ENCODE assay signal across 18 cellular contexts in the genomic region with DNA sequence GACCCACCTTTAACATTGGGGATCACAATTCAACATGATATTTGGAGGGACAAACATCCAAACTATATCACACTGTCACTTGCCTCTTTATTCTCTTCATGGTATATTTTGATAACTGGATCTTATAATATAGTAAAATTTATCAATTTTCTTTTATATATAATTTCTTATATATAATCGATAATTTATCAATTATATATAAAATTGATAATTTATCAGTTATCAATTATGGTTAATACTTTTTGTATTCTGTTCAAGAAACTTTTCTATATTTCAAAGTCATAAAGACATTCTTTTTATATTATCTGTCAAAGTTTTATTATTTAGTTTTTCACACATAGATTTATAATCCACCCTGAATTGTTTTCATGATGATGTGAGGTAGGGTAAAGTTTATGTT.
A peak's percentile ranks its signal among the peaks of the same experiment; 100 is the strongest.
DNase-seq lines count a peak whose midpoint lies in the region; ATAC-seq, FAIRE-seq and TF ChIP-seq lines count a peak whose summit lies in the region.
"Had no signal": no experiment of that assay in that cellular context is flagged by ENCODE, and none has a peak within 500 bp of the region (broad histone marks: within the 10 kb centered on the region; RNA-seq: fewer than 3 reads in every experiment).

No MANE protein-coding gene starts in this region.

- ATAC-seq in HCT116 (no peak), K562 (no peak)

- TF ChIP-seq POLR2A in HCT116 (IDR thresholded peaks at IDR 0.05; ENCODE audit: borderline replicate concordance, extremely low read depth, insufficient read depth, insufficient read length) = no peak
- TF ChIP-seq POLR2A in K562 (conservative IDR thresholded peaks at IDR 0.05) = no peak
- TF ChIP-seq POLR2A in breast epithelium (IDR thresholded peaks at IDR 0.05) = no peak

- peak; percentile 87 for FAIRE-seq in A204.1 (lab: Jason Lieb, UNC)
- FAIRE-seq in K562 (lab: Jason Lieb, UNC) = no peak
- FAIRE-seq in frontal cortex (lab: Jason Lieb, UNC) = peak; percentile 98
- no peak for FAIRE-seq in D721Med (lab: Jason Lieb, UNC)
- FAIRE-seq: GM12892, GM18507 had no signal

- 0% methylated on average over 1 of the region's 1 CpG for WGBS in K562 (ENCODE audit: insufficient coverage, low coverage, missing lambda C conversion rate)

- peak overlapping the region; percentile 78 for H2AFZ ChIP-seq in HCT116 (ENCODE audit: low read depth, low read length, poor library complexity, severe bottlenecking)
- H2AFZ ChIP-seq in K562 (ENCODE audit: low read depth, low read length) = no peak overlapping the region

- no peak for TF ChIP-seq CTCF in HCT116 (IDR thresholded peaks at IDR 0.05 in 2 of 3, conservative IDR thresholded peaks at IDR 0.05 in 1 of 3; ENCODE audit: borderline replicate concordance in 1 of 3, insufficient read depth in 1 of 3, low read depth in 2 of 3, low read length in 2 of 3)
- no peak for TF ChIP-seq CTCF in K562 (IDR thresholded peaks at IDR 0.05 in 2 of 3, conservative IDR thresholded peaks at IDR 0.05 in 1 of 3; ENCODE audit: insufficient read depth in 2 of 3, low read depth in 1 of 3, low read length in 3 of 3)
- no peak for TF ChIP-seq CTCF in breast epithelium (IDR thresholded peaks at IDR 0.05)
- no peak for TF ChIP-seq CTCF in D721Med (IDR thresholded peaks at IDR 0.05; ENCODE audit: insufficient read depth, missing control alignments)

- TF ChIP-seq RAD21 in HCT116 (IDR thresholded peaks at IDR 0.05; ENCODE audit: low read depth) (no peak), K562 (CRISPR knock-in tag; conservative IDR thresholded peaks at IDR 0.05 in 1 of 2, IDR thresholded peaks at IDR 0.05 in 1 of 2) (no peak)

- POLR2A ChIA-PET in HCT116 (lab: Charles Lee) = no interaction called here
- POLR2A ChIA-PET in K562 (lab: Yijun Ruan, JAX) = no interaction called here

- H3K4me2 ChIP-seq in HCT116 (ENCODE audit: low read length) (no peak overlapping the region), K562 (ENCODE audit: insufficient read depth, low read length) (no peak overlapping the region)
- H3K4me2 ChIP-seq: BLaER1 had no signal

- no peak overlapping the region for H3K27ac ChIP-seq in HCT116 (ENCODE audit: low read depth, low read length)
- no peak overlapping the region for H3K27ac ChIP-seq in K562 (ENCODE audit: extremely low read depth, low read depth, low read length)
- no peak overlapping the region for H3K27ac ChIP-seq in breast epithelium
- H3K27ac ChIP-seq: 22Rv1, BLaER1, HL-60 had no signal

- H3K9ac ChIP-seq in HCT116 (ENCODE audit: low read length) = no peak overlapping the region
- H3K9ac ChIP-seq in K562 (ENCODE audit: insufficient read depth in 1 of 2, low read depth in 2 of 2, low read length in 2 of 2) = no peak overlapping the region
- H3K9ac ChIP-seq: BLaER1 had no signal

- H3K9me1 ChIP-seq in K562 (ENCODE audit: control insufficient read depth, insufficient read depth, low read length) = no peaks in the 10 kb centered on the region

- in situ Hi-C loops in K562 (cut with MboI) = no loop called here

- no peak for DNase-seq in HCT116 (ENCODE audit: low read depth, low spot score)
- DNase-seq in K562 (ENCODE audit: extremely low read depth in 1 of 4, low spot score in 3 of 4) = no peak
- no peak for DNase-seq in frontal cortex (ENCODE audit: low spot score in 2 of 2)
- DNase-seq in iPS-NIHi11 (ENCODE audit: low spot score) = no peak
- DNase-seq in dermis blood vessel endothelial cell = no peak
- DNase-seq in breast epithelium (ENCODE audit: low spot score in 2 of 2) = no peak
- DNase-seq in D721Med (ENCODE audit: insufficient read length, low spot score) = no peak
- DNase-seq: CD4-positive, alpha-beta memory T cell; GDM1; GOT3; H9; KG1 had no signal

- H3K4me3 ChIP-seq in HCT116 (replicated peaks in 1 of 2; ENCODE audit: low read depth in 1 of 2, low read length in 2 of 2) (no peak overlapping the region), K562 (no peak overlapping the region), breast epithelium (no peak overlapping the region)
- H3K4me3 ChIP-seq: BLaER1 had no signal

- no TSS peak for BruUV-seq in HCT116 (replicated peaks; lab: Mats Ljungman, UMichigan)
- BruUV-seq in K562 (replicated peaks; lab: Mats Ljungman, UMichigan) = no TSS peak

- TF ChIP-seq EP300 in K562 (IDR thresholded peaks at IDR 0.05; ENCODE audit: low read length) = no peak

- no peaks in the 10 kb centered on the region for H3K79me2 ChIP-seq in HCT116 (ENCODE audit: insufficient read depth, low read length)
- H3K79me2 ChIP-seq in K562 (ENCODE audit: control insufficient read depth, insufficient read depth, low read length) = no peaks in the 10 kb centered on the region

- intact Hi-C loops in HCT116 (cut with micrococcal nuclease) = no loop called here
- intact Hi-C loops in K562 (cut with micrococcal nuclease) = no loop called here
- intact Hi-C loops in breast epithelium (cut with DNase I; ENCODE audit: low total_unique reads) = no loop called here

- no peaks in the 10 kb centered on the region for H4K20me1 ChIP-seq in HCT116 (ENCODE audit: insufficient read depth)
- no peaks in the 10 kb centered on the region for H4K20me1 ChIP-seq in K562 (replicated peaks; ENCODE audit: control insufficient read depth, insufficient read depth, low read length)
- H4K20me1 ChIP-seq: BLaER1 had no signal

- H3K4me1 ChIP-seq in HCT116 (ENCODE audit: control insufficient read depth in 1 of 2, insufficient read depth in 2 of 2, low read length in 2 of 2) (peaks cover 4 to 20% of the 10 kb centered on the region in 2 experiments; a peak in 3 of 4 replicates), K562 (replicated peaks in 1 of 2; ENCODE audit: control insufficient read depth in 2 of 2, insufficient read depth in 2 of 2, low read length in 2 of 2) (no peaks in the 10 kb centered on the region), breast epithelium (no peaks in the 10 kb centered on the region)
- H3K4me1 ChIP-seq: BLaER1 had no signal

- RAD21 ChIA-PET in HCT116 (lab: Charles Lee; ENCODE audit: low non-redundant PET in 1 of 2, low total read pairs in 2 of 2, uncharacterized antibody in 2 of 2, unreplicated experiment in 2 of 2) = no interaction called here

- no peaks in the 10 kb centered on the region for H3K9me2 ChIP-seq in HCT116 (ENCODE audit: insufficient read depth)

- H3K27me3 ChIP-seq in HCT116 (ENCODE audit: insufficient read depth, low read length) (no peaks in the 10 kb centered on the region), K562 (ENCODE audit: control insufficient read depth in 2 of 2, insufficient read depth in 2 of 2, low read length in 2 of 2) (no peaks in the 10 kb centered on the region), breast epithelium (no peaks in the 10 kb centered on the region)
- H3K27me3 ChIP-seq: BLaER1 had no signal

- H3K9me3 ChIP-seq in HCT116 (ENCODE audit: control insufficient read depth in 1 of 2, insufficient read depth in 1 of 2, low read depth in 1 of 2, low read length in 2 of 2) (peaks cover 0 to 3% of the 10 kb centered on the region in 2 experiments; a peak in 1 of 4 replicates), K562 (replicated peaks; ENCODE audit: control insufficient read depth, insufficient read depth, low read depth, low read length) (no peaks in the 10 kb centered on the region; the same call in 1 of the 2 replicates), breast epithelium (peaks cover 0 to 15% of the 10 kb centered on the region in 2 donors)

- H3K36me3 ChIP-seq in HCT116 (ENCODE audit: control insufficient read depth in 1 of 2, insufficient read depth in 2 of 2, low read length in 2 of 2) (no peaks in the 10 kb centered on the region), K562 (ENCODE audit: control insufficient read depth, insufficient read depth, low read length) (no peaks in the 10 kb centered on the region), breast epithelium (no peaks in the 10 kb centered on the region)
- H3K36me3 ChIP-seq: BLaER1 had no signal

- CTCF ChIA-PET in HCT116 (lab: Charles Lee) (no interaction called here), K562 (lab: Yijun Ruan, JAX; ENCODE audit: low intra/inter-chr PET ratio) (no interaction called here)

TF ChIP-seq in HCT116, 20 proteins besides CTCF, POLR2A, EP300 and RAD21 (continues in another document):
- TF ChIP-seq CEBPB (IDR thresholded peaks at IDR 0.05; ENCODE audit: low read depth) (no peak), ZNF274 (IDR thresholded peaks at IDR 0.05; ENCODE audit: low read depth, low read length) (no peak), TCF7L2 (IDR thresholded peaks at IDR 0.05; ENCODE audit: borderline replicate concordance, extremely low read depth, insufficient read depth, insufficient read length) (no peak), SRF (IDR thresholded peaks at IDR 0.05; ENCODE audit: low read depth) (no peak), ZFX (IDR thresholded peaks at IDR 0.05) (no peak), POLR2AphosphoS5 (IDR thresholded peaks at IDR 0.05; ENCODE audit: low read depth, low read length) (no peak), SP1 (IDR thresholded peaks at IDR 0.05; ENCODE audit: low read depth) (no peak)
- TF ChIP-seq, protein P1, sequence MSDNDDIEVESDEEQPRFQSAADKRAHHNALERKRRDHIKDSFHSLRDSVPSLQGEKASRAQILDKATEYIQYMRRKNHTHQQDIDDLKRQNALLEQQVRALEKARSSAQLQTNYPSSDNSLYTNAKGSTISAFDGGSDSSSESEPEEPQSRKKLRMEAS (IDR thresholded peaks at IDR 0.05) = no peak
- TF ChIP-seq, protein P2, sequence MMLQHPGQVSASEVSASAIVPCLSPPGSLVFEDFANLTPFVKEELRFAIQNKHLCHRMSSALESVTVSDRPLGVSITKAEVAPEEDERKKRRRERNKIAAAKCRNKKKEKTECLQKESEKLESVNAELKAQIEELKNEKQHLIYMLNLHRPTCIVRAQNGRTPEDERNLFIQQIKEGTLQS (IDR thresholded peaks at IDR 0.05) = no peak
